ENCODE assay signal across 8 cellular contexts in the genomic region with DNA sequence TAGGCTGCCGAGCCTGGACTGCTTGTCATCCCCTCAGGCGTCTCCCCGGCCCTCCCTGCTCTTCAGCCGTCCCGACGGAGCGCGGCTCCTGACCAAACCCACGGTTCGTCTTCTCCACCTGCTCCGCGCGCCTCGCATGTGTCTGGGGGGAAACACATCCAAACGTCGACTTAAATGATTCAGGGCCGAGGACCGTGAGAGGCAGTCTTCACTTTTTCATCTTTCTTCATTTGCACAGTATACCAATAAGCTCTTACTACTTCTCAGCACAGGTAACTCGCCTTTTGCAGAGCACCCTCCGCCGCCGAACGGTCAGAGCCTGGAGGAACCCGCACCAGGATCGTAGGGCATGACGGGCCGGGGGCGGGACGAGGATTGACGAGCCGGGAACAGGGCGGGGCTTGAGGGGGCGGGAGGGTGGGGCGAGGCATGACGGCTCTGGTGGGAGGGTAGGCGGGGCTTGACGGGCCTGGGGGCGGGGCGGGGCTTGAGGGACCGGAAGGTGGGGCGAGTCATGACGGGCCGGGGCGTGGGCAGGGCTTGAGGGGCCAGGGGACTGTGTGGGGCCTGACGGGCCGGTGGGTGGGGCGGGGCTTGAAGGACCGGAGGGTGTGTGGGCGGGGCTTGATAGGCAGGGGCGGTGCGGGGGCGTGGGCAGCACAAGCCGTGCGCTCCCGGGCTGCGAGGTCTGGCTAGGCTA. TPM values are rescaled to one million over a fixed set of nuclear protein-coding genes. Genes with fewer than 3 reads are reported as not detected.
DNase-seq lines count a peak whose midpoint lies in the region; ATAC-seq and TF ChIP-seq lines count a peak whose summit lies in the region.

A gene with protein sequence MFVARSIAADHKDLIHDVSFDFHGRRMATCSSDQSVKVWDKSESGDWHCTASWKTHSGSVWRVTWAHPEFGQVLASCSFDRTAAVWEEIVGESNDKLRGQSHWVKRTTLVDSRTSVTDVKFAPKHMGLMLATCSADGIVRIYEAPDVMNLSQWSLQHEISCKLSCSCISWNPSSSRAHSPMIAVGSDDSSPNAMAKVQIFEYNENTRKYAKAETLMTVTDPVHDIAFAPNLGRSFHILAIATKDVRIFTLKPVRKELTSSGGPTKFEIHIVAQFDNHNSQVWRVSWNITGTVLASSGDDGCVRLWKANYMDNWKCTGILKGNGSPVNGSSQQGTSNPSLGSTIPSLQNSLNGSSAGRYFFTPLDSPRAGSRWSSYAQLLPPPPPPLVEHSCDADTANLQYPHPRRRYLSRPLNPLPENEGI (plus strand): TSS at position 657 of the 700 bp plus-strand sequence. CDS start 111 bp downstream, outside the sequence.

- H3K9me3 ChIP-seq in BLaER1 treated with 17β-estradiol and CSF1 and Interleukin-3, amounts not matched to agents 10 nM and 100 nM (replicated peaks in 1 of 11), result peaks cover 0 to 28% (median 17%) of the 10 kb centered on the region in 11 experiments; a peak in 17 of 22 replicates
- H3K9me3 ChIP-seq in left lung, result no peaks in the 10 kb centered on the region

- H3K27ac ChIP-seq in BLaER1 treated with 17β-estradiol and CSF1 and Interleukin-3, amounts not matched to agents 10 nM and 100 nM, result peak within 1 kb of the TSS; percentile 89 to 98 (median 93)
- peak within 1 kb of the TSS; percentile 93 to 96 for H3K27ac ChIP-seq in left lung

- ATAC-seq in GM19395 (IDR thresholded peaks at IDR 0.05; ENCODE audit: unreplicated experiment), result peak; percentile 77
- peak; percentile 41 for ATAC-seq in HG03558 (IDR thresholded peaks at IDR 0.05; ENCODE audit: extremely low read depth, unreplicated experiment)
- ATAC-seq in left lung, result peak; percentile 96

- peaks cover 0 to 38% (median 32%) of the 10 kb centered on the region in 11 experiments; a peak in 19 of 22 replicates for H3K36me3 ChIP-seq in BLaER1 treated with 17β-estradiol and CSF1 and Interleukin-3, amounts not matched to agents 10 nM and 100 nM
- H3K36me3 ChIP-seq in left lung, result no peaks in the 10 kb centered on the region

- TF ChIP-seq CTCF in left lung (IDR thresholded peaks at IDR 0.05), result no peak

- peaks cover 0 to 19% (median 5%) of the 10 kb centered on the region in 11 experiments; a peak in 6 of 22 replicates for H4K20me1 ChIP-seq in BLaER1 treated with 17β-estradiol and CSF1 and Interleukin-3, amounts not matched to agents 10 nM and 100 nM

- intact Hi-C loops in left lung (cut with DNase I), result no loop called here

- peaks cover 24 to 55% (median 37%) of the 10 kb centered on the region in 10 experiments for H3K4me1 ChIP-seq in BLaER1 treated with 17β-estradiol and CSF1 and Interleukin-3, amounts not matched to agents 10 nM and 100 nM
- H3K4me1 ChIP-seq in left lung, result peaks cover 4 to 32% of the 10 kb centered on the region in 2 donors

- H3K4me3 ChIP-seq in BLaER1 treated with 17β-estradiol and CSF1 and Interleukin-3, amounts not matched to agents 10 nM and 100 nM, result peak within 1 kb of the TSS; percentile 69 to 90 (median 79)
- peak within 1 kb of the TSS; percentile 58 to 73 for H3K4me3 ChIP-seq in left lung

- no peaks in the 10 kb centered on the region for H3K27me3 ChIP-seq in BLaER1 treated with 17β-estradiol and CSF1 and Interleukin-3, amounts not matched to agents 10 nM and 100 nM
- H3K27me3 ChIP-seq in left lung, result no peaks in the 10 kb centered on the region

- DNase-seq in NCI-H748 treated with DMSO at 0.1 percent for 48 hours (lab: John Stamatoyannopoulos, UW), result peak; percentile 94
- peak; percentile 99 for DNase-seq in activated CD4-positive, alpha-beta T cell treated with anti-CD3 and anti-CD28 coated beads, Interleukin-2, amount 50 U/mL, for 24 hours (ENCODE audit: low read depth in 1 of 2, low spot score in 1 of 2)
- peak; percentile 98 for DNase-seq in dedifferentiated amniotic fluid mesenchymal stem cell (ENCODE audit: extremely low spot score)
- peak; percentile 100 for DNase-seq in left lung
- peak; percentile 99 for DNase-seq in stimulated activated CD4-positive, alpha-beta T cell treated with anti-CD3 and anti-CD28 coated beads, Interleukin-2, amount 100 ng/mL, for 4 hours (ENCODE audit: low read depth)

- peak within 1 kb of the TSS; percentile 82 to 97 (median 88) for H3K4me2 ChIP-seq in BLaER1 treated with 17β-estradiol and CSF1 and Interleukin-3, amounts not matched to agents 10 nM and 100 nM

- H3K9ac ChIP-seq in BLaER1 treated with 17β-estradiol and CSF1 and Interleukin-3, amounts not matched to agents 10 nM and 100 nM, result peak within 1 kb of the TSS; percentile 87 to 93 (median 91)

RNA-seq across cellular contexts. Expression of the gene that starts here (rescaled TPM):
- total RNA-seq in left lung, result 10 to 100 TPM; 28.3 to 49.9 TPM

Comparison
In these comparisons a context has a peak if more than half of its experiments do, and no peak if none do; other contexts are left out.
1. Peak in every context shown above with its lines: DNase-seq, ATAC-seq, H3K4me3 ChIP-seq and H3K27ac ChIP-seq.
2. ATAC-seq: peak in every context shown above with its lines; median percentile 96 in left lung; 77 in GM19395; 41 in HG03558.